In the genomic region with DNA sequence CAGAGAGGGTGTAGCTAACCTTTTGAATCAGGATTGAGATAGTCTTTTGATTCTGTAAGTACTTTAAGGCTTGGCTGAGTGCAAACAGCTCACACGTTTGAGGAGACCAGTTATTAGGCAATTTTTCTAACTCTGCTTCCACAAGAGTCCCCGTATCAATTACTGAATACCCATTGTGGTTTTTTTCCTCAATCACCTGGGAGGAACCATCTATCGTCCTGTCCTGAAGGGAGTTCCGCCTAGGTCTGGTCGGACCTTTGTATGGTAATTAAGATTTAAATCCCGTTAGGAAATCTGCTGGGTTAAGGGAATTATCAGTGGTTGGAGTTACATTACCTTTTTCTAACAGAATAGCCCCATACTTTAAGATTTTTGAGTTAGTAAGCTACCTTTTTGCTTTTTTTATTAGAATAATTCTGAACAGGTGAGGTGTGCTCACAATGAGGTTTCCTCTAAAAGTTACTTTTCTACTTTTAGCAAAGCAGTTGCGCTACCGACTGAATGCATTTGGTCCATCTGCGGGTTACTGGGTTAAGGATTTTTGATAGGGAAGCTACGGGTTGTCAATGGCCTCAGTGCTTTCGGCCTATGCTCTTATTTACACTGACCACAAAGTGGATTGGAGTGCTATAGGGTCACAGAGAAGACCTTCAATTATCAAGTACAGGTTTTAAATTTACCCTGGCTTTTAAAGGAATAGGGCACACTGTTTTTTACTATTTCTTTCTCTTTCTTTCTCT, we compare ENCODE assay signal across 6 cellular contexts. TPM values are rescaled to one million over a fixed set of nuclear protein-coding genes. Genes with fewer than 3 reads are reported as not detected.
"Had no signal": no experiment of that assay in that cellular context is flagged by ENCODE, and none has a peak within 500 bp of the region (broad histone marks: within the 10 kb centered on the region; RNA-seq: fewer than 3 reads in every experiment).

No MANE protein-coding gene starts in this region.

RNA-seq across cellular contexts. Expression of a gene that starts 1.7 kb away (rescaled TPM):
- total RNA-seq: GM23248, H1, H4, H9, HFFc6 had no signal
- polyA plus RNA-seq: GM23248, GM23338 had no signal
